ENCODE assay signal across 23 cellular contexts in genomic region chr11:112503410-112503809, GRCh38.
"Had no signal": no experiment of that assay in that cellular context is flagged by ENCODE, and none has a peak within 500 bp of the region (broad histone marks: within the 10 kb centered on the region; RNA-seq: fewer than 3 reads in every experiment).

No MANE protein-coding gene starts in this region.

- H3K4me1 Mint-ChIP-seq: activated CD4-positive, alpha-beta T cell treated with anti-CD3 and anti-CD28 coated beads for 36 hours; activated CD4-positive, alpha-beta T cell treated with anti-CD3 and anti-CD28 coated beads, Interleukin-2, amount 10 ng/mL, durations not matched to agents 24 days and 14 days; activated CD8-positive, alpha-beta memory T cell treated with anti-CD3 and anti-CD28 coated beads, Interleukin-2, amount 10 ng/mL, durations not matched to agents 7 days and 5 days; activated naive CD4-positive, alpha-beta T cell treated with anti-CD3 and anti-CD28 coated beads, Interleukin-2, amount 10 ng/mL, durations not matched to agents 7 days and 5 days; activated naive CD8-positive, alpha-beta T cell treated with anti-CD3 and anti-CD28 coated beads, Interleukin-2, amount 10 ng/mL, durations not matched to agents 7 days and 5 days had no signal

- H3K4me3 Mint-ChIP-seq: activated CD4-positive, alpha-beta memory T cell treated with anti-CD3 and anti-CD28 coated beads for 36 hours; activated CD4-positive, alpha-beta T cell treated with anti-CD3 and anti-CD28 coated beads for 36 hours; activated CD4-positive, alpha-beta T cell treated with anti-CD3 and anti-CD28 coated beads, Interleukin-2, amount 10 ng/mL, durations not matched to agents 24 days and 14 days; activated CD8-positive, alpha-beta memory T cell treated with anti-CD3 and anti-CD28 coated beads, Interleukin-2, amount 10 ng/mL, durations not matched to agents 7 days and 5 days; activated CD8-positive, alpha-beta T cell treated with anti-CD3 and anti-CD28 coated beads, Interleukin-2, amount 10 ng/mL, durations not matched to agents 7 days and 5 days; activated naive CD4-positive, alpha-beta T cell treated with anti-CD3 and anti-CD28 coated beads, Interleukin-2, amount 10 ng/mL, durations not matched to agents 7 days and 5 days; activated naive CD8-positive, alpha-beta T cell treated with anti-CD3 and anti-CD28 coated beads, Interleukin-2, amount 10 ng/mL, durations not matched to agents 7 days and 5 days; activated T-helper 1 cell treated with anti-CD3 and anti-CD28 coated beads, Interleukin-12 subunit alpha, Interleukin-12 subunit beta, Interleukin-2, Interleukin-4 antibody, amounts not matched to agents 30 ng/mL and 10 ng/mL and 1 ng/mL, durations not matched to agents 14 hours and 24 hours and 36 hours; brain had no signal

- H3K27ac Mint-ChIP-seq: activated CD4-positive, alpha-beta memory T cell treated with anti-CD3 and anti-CD28 coated beads for 36 hours; activated CD4-positive, alpha-beta T cell treated with anti-CD3 and anti-CD28 coated beads for 36 hours; activated CD4-positive, alpha-beta T cell treated with anti-CD3 and anti-CD28 coated beads, Interleukin-2, amount 10 ng/mL, durations not matched to agents 24 days and 14 days; activated CD8-positive, alpha-beta memory T cell treated with anti-CD3 and anti-CD28 coated beads, Interleukin-2, amount 10 ng/mL, durations not matched to agents 7 days and 5 days; activated CD8-positive, alpha-beta T cell treated with anti-CD3 and anti-CD28 coated beads, Interleukin-2, amount 10 ng/mL, durations not matched to agents 7 days and 5 days; activated naive CD4-positive, alpha-beta T cell treated with anti-CD3 and anti-CD28 coated beads, Interleukin-2, amount 10 ng/mL, durations not matched to agents 7 days and 5 days; activated naive CD4-positive, alpha-beta T cell treated with anti-CD3 and anti-CD28 coated beads, Interleukin-2, amount 50 U/mL, for 72 hours; activated naive CD8-positive, alpha-beta T cell treated with anti-CD3 and anti-CD28 coated beads, Interleukin-2, amount 10 ng/mL, durations not matched to agents 7 days and 5 days; activated T-helper 1 cell treated with anti-CD3 and anti-CD28 coated beads, Interleukin-12 subunit alpha, Interleukin-12 subunit beta, Interleukin-2, Interleukin-4 antibody, amounts not matched to agents 30 ng/mL and 10 ng/mL and 1 ng/mL, durations not matched to agents 14 hours and 24 hours and 36 hours; activated T-helper 2 cell treated with anti-CD3 and anti-CD28 coated beads, Interferon-gamma antibody, Interleukin-2, Interleukin-4, amounts not matched to agents 10 μg/mL and 5 μg/mL and 100 μg/mL, durations not matched to agents 14 hours and 24 hours and 36 hours; brain had no signal

- ATAC-seq: activated CD4-positive, alpha-beta T cell treated with anti-CD3 and anti-CD28 coated beads for 36 hours; activated CD8-positive, alpha-beta memory T cell treated with anti-CD3 and anti-CD28 coated beads, Interleukin-2, amount 10 ng/mL, durations not matched to agents 7 days and 5 days; activated CD8-positive, alpha-beta T cell treated with anti-CD3 and anti-CD28 coated beads, Interleukin-2, amount 10 ng/mL, durations not matched to agents 7 days and 5 days; activated naive CD4-positive, alpha-beta T cell treated with anti-CD3 and anti-CD28 coated beads, Interleukin-2, amount 50 U/mL, for 72 hours had no signal

- DNase-seq: activated CD4-positive, alpha-beta memory T cell treated with anti-CD3 and anti-CD28 coated beads for 36 hours; activated CD4-positive, alpha-beta T cell treated with anti-CD3 and anti-CD28 coated beads for 36 hours; activated CD4-positive, alpha-beta T cell treated with anti-CD3 and anti-CD28 coated beads, Interleukin-2, amount 10 ng/mL, durations not matched to agents 24 days and 14 days; activated CD4-positive, CD25-positive, alpha-beta regulatory T cell; activated CD4-positive, CD25-positive, alpha-beta regulatory T cell treated with anti-CD3 and anti-CD28 coated beads, Interleukin-2, amount 50 U/mL, for 72 hours; activated CD8-positive, alpha-beta memory T cell treated with anti-CD3 and anti-CD28 coated beads, Interleukin-2, amount 10 ng/mL, durations not matched to agents 7 days and 5 days; activated CD8-positive, alpha-beta memory T cell treated with anti-CD3 and anti-CD28 coated beads, Interleukin-2, amount 50 U/mL, for 4 hours; activated CD8-positive, alpha-beta T cell treated with anti-CD3 and anti-CD28 coated beads, Interleukin-2, amount 10 ng/mL, durations not matched to agents 7 days and 5 days; activated effector memory CD4-positive, alpha-beta T cell treated with anti-CD3 and anti-CD28 coated beads, Interleukin-2, amount 50 U/mL, for 16 hours; activated naive CD4-positive, alpha-beta T cell treated with anti-CD3 and anti-CD28 coated beads, Interleukin-2, amount 10 ng/mL, durations not matched to agents 7 days and 5 days; activated naive CD8-positive, alpha-beta T cell treated with anti-CD3 and anti-CD28 coated beads, Interleukin-2, amount 10 ng/mL, durations not matched to agents 7 days and 5 days; activated T-cell treated with anti-CD3 and anti-CD28 coated beads, Interleukin-2, amount 50 U/mL, for 1 hour; activated T-cell treated with anti-CD3 and anti-CD28 coated beads, Interleukin-2, amount 50 U/mL, for 48 hours; central memory CD4-positive, alpha-beta T cell; cerebellar nuclear complex; colonic mucosa; effector CD8-positive, alpha-beta T cell; head of caudate nucleus; T-helper 2 cell had no signal

- H3K36me3 Mint-ChIP-seq: activated CD4-positive, alpha-beta memory T cell treated with anti-CD3 and anti-CD28 coated beads for 36 hours; activated CD8-positive, alpha-beta memory T cell treated with anti-CD3 and anti-CD28 coated beads, Interleukin-2, amount 10 ng/mL, durations not matched to agents 7 days and 5 days; activated naive CD4-positive, alpha-beta T cell treated with anti-CD3 and anti-CD28 coated beads, Interleukin-2, amount 10 ng/mL, durations not matched to agents 7 days and 5 days; activated naive CD4-positive, alpha-beta T cell treated with anti-CD3 and anti-CD28 coated beads, Interleukin-2, amount 50 U/mL, for 72 hours; activated naive CD8-positive, alpha-beta T cell treated with anti-CD3 and anti-CD28 coated beads, Interleukin-2, amount 10 ng/mL, durations not matched to agents 7 days and 5 days; brain had no signal

- H3K9me3 Mint-ChIP-seq: activated CD4-positive, alpha-beta memory T cell treated with anti-CD3 and anti-CD28 coated beads for 36 hours; activated CD4-positive, alpha-beta T cell treated with anti-CD3 and anti-CD28 coated beads, Interleukin-2, amount 10 ng/mL, durations not matched to agents 24 days and 14 days; activated naive CD4-positive, alpha-beta T cell treated with anti-CD3 and anti-CD28 coated beads, Interleukin-2, amount 10 ng/mL, durations not matched to agents 7 days and 5 days; activated naive CD4-positive, alpha-beta T cell treated with anti-CD3 and anti-CD28 coated beads, Interleukin-2, amount 50 U/mL, for 72 hours; activated naive CD8-positive, alpha-beta T cell treated with anti-CD3 and anti-CD28 coated beads, Interleukin-2, amount 10 ng/mL, durations not matched to agents 7 days and 5 days; activated T-helper 1 cell treated with anti-CD3 and anti-CD28 coated beads, Interleukin-12 subunit alpha, Interleukin-12 subunit beta, Interleukin-2, Interleukin-4 antibody, amounts not matched to agents 30 ng/mL and 10 ng/mL and 1 ng/mL, durations not matched to agents 14 hours and 24 hours and 36 hours; activated T-helper 2 cell treated with anti-CD3 and anti-CD28 coated beads, Interferon-gamma antibody, Interleukin-2, Interleukin-4, amounts not matched to agents 10 μg/mL and 5 μg/mL and 100 μg/mL, durations not matched to agents 14 hours and 24 hours and 36 hours had no signal
